ENCODE assay signal across 11 cellular contexts in genomic region chr10:58577394-58577793, GRCh38.
DNase-seq lines count a peak whose midpoint lies in the region; ATAC-seq, FAIRE-seq and TF ChIP-seq lines count a peak whose summit lies in the region.
"Had no signal": no experiment of that assay in that cellular context is flagged by ENCODE, and none has a peak within 500 bp of the region (broad histone marks: within the 10 kb centered on the region; RNA-seq: fewer than 3 reads in every experiment).

No MANE protein-coding gene starts in this region.

- no peaks in the 10 kb centered on the region for H3K9me3 Mint-ChIP-seq in HFFc6
- H3K9me3 Mint-ChIP-seq in stimulated activated naive B cell treated with anti-CD40 and anti-IgM and Interleukin-4, amounts not matched to agents 10 μg/mL and 1 μg/mL and 100 μg/mL, for 72 hours, result no peaks in the 10 kb centered on the region
- H3K9me3 Mint-ChIP-seq: stimulated activated effector memory CD8-positive, alpha-beta T cell treated with anti-CD3 and anti-CD28 coated beads, Interleukin-12 subunit alpha, Interleukin-12 subunit beta, amount 100 ng/mL, for 72 hours had no signal

- H3K9me3 ChIP-seq in ascending aorta, result no peaks in the 10 kb centered on the region
- H3K9me3 ChIP-seq in kidney (ENCODE audit: control insufficient read depth in 1 of 2, low read length in 2 of 2), result no peaks in the 10 kb centered on the region
- H3K9me3 ChIP-seq in thyroid gland, result no peaks in the 10 kb centered on the region

- no peak overlapping the region for H3K4me3 ChIP-seq in ascending aorta
- H3K4me3 ChIP-seq in kidney (ENCODE audit: low read length in 2 of 2), result no peak overlapping the region
- no peak overlapping the region for H3K4me3 ChIP-seq in thyroid gland (replicated peaks in 1 of 3)

- peaks cover under 1% of the 10 kb centered on the region; the same call in 1 of the 2 replicates for H3K36me3 Mint-ChIP-seq in HFFc6 (ENCODE audit: low read depth)
- no peaks in the 10 kb centered on the region for H3K36me3 Mint-ChIP-seq in stimulated activated naive B cell treated with anti-CD40 and anti-IgM and Interleukin-4, amounts not matched to agents 10 μg/mL and 1 μg/mL and 100 μg/mL, for 72 hours
- H3K36me3 Mint-ChIP-seq: stimulated activated effector memory CD8-positive, alpha-beta T cell treated with anti-CD3 and anti-CD28 coated beads, Interleukin-12 subunit alpha, Interleukin-12 subunit beta, amount 100 ng/mL, for 72 hours had no signal

- H3K36me3 ChIP-seq in ascending aorta (no peaks in the 10 kb centered on the region), kidney (ENCODE audit: control insufficient read depth in 1 of 2, insufficient read depth in 2 of 2, low read length in 2 of 2) (no peaks in the 10 kb centered on the region), thyroid gland (no peaks in the 10 kb centered on the region)

- H3K27ac Mint-ChIP-seq in HFFc6, result peak overlapping the region; percentile 71
- no peak overlapping the region for H3K27ac Mint-ChIP-seq in stimulated activated naive B cell treated with anti-CD40 and anti-IgM and Interleukin-4, amounts not matched to agents 10 μg/mL and 1 μg/mL and 100 μg/mL, for 72 hours
- H3K27ac Mint-ChIP-seq: stimulated activated effector memory CD8-positive, alpha-beta T cell treated with anti-CD3 and anti-CD28 coated beads, Interleukin-12 subunit alpha, Interleukin-12 subunit beta, amount 100 ng/mL, for 72 hours; T-helper 17 cell had no signal

- 26 to 43% methylated on average over 1 of the region's 1 CpG for WGBS in thyroid gland, 2 donors

- H3K27ac ChIP-seq in ascending aorta, result peak overlapping the region; percentile 59 to 62
- H3K27ac ChIP-seq in kidney (ENCODE audit: low read depth in 2 of 2, low read length in 2 of 2), result peak overlapping the region; percentile 23 to 65
- peak overlapping the region in 2 of 3 donors; percentile 16 to 20 for H3K27ac ChIP-seq in thyroid gland

- no peaks in the 10 kb centered on the region; the same call in 1 of the 2 replicates for H3K27me3 Mint-ChIP-seq in HFFc6 (ENCODE audit: insufficient read depth)
- H3K27me3 Mint-ChIP-seq in stimulated activated naive B cell treated with anti-CD40 and anti-IgM and Interleukin-4, amounts not matched to agents 10 μg/mL and 1 μg/mL and 100 μg/mL, for 72 hours, result no peaks in the 10 kb centered on the region

- TF ChIP-seq CTCF in HFFc6 (IDR thresholded peaks at IDR 0.05) (no peak), ascending aorta (IDR thresholded peaks at IDR 0.05) (no peak), kidney (IDR thresholded peaks at IDR 0.05; ENCODE audit: borderline replicate concordance, extremely low read depth, insufficient read depth) (no peak), thyroid gland (IDR thresholded peaks at IDR 0.05) (no peak)

- no peaks in the 10 kb centered on the region for H3K27me3 ChIP-seq in ascending aorta
- no peaks in the 10 kb centered on the region for H3K27me3 ChIP-seq in thyroid gland

- no peak overlapping the region for H3K9ac ChIP-seq in kidney (ENCODE audit: low read length in 2 of 2)

- no peak for ATAC-seq in GM21367 (IDR thresholded peaks at IDR 0.05; ENCODE audit: unreplicated experiment)
- ATAC-seq in stimulated activated naive B cell treated with anti-CD40 and anti-IgM and Interleukin-4, amounts not matched to agents 10 μg/mL and 1 μg/mL and 100 μg/mL, for 72 hours (replicated peaks), result no peak
- ATAC-seq: stimulated activated effector memory CD8-positive, alpha-beta T cell treated with anti-CD3 and anti-CD28 coated beads, Interleukin-12 subunit alpha, Interleukin-12 subunit beta, amount 100 ng/mL, for 72 hours; T-helper 17 cell had no signal

- peaks cover 91% of the 10 kb centered on the region for H3K4me1 Mint-ChIP-seq in HFFc6 (ENCODE audit: low read depth)
- H3K4me1 Mint-ChIP-seq in stimulated activated naive B cell treated with anti-CD40 and anti-IgM and Interleukin-4, amounts not matched to agents 10 μg/mL and 1 μg/mL and 100 μg/mL, for 72 hours, result no peaks in the 10 kb centered on the region
- H3K4me1 Mint-ChIP-seq: stimulated activated effector memory CD8-positive, alpha-beta T cell treated with anti-CD3 and anti-CD28 coated beads, Interleukin-12 subunit alpha, Interleukin-12 subunit beta, amount 100 ng/mL, for 72 hours had no signal

- peaks cover 5 to 37% of the 10 kb centered on the region in 2 donors for H3K4me1 ChIP-seq in ascending aorta
- peaks cover 5 to 25% of the 10 kb centered on the region in 2 donors for H3K4me1 ChIP-seq in kidney (ENCODE audit: control insufficient read depth in 1 of 2, insufficient read depth in 1 of 2, low read depth in 1 of 2, low read length in 2 of 2)
- peaks cover 5 to 21% of the 10 kb centered on the region in 2 donors for H3K4me1 ChIP-seq in thyroid gland

- DNase-seq in HFFc6 (no peak), ascending aorta (ENCODE audit: low spot score in 2 of 2) (no peak), kidney (no peak), thyroid gland (no peak)
- DNase-seq in stimulated activated CD4-positive, alpha-beta T cell treated with anti-CD3 and anti-CD28 coated beads, Interleukin-2, amount 100 ng/mL, for 24 hours, result no peak
- no peak for DNase-seq in stimulated activated naive B cell treated with anti-CD40 and anti-IgM and Interleukin-4, amounts not matched to agents 10 μg/mL and 1 μg/mL and 100 μg/mL, for 72 hours
- DNase-seq: activated T-cell treated with anti-CD3 and anti-CD28 coated beads, Interleukin-2, amount 50 U/mL, for 1 hour; T-helper 17 cell had no signal

- FAIRE-seq in kidney (lab: Jason Lieb, UNC), result no peak
- FAIRE-seq: colon had no signal

- TF ChIP-seq POLR2A in thyroid gland (IDR thresholded peaks at IDR 0.05), result no peak

- H3K4me3 Mint-ChIP-seq in HFFc6, result peak overlapping the region; percentile 67; the same call in 1 of the 2 replicates
- H3K4me3 Mint-ChIP-seq in stimulated activated naive B cell treated with anti-CD40 and anti-IgM and Interleukin-4, amounts not matched to agents 10 μg/mL and 1 μg/mL and 100 μg/mL, for 72 hours, result no peak overlapping the region
- H3K4me3 Mint-ChIP-seq: stimulated activated effector memory CD8-positive, alpha-beta T cell treated with anti-CD3 and anti-CD28 coated beads, Interleukin-12 subunit alpha, Interleukin-12 subunit beta, amount 100 ng/mL, for 72 hours; T-helper 17 cell had no signal

- intact Hi-C loops in ascending aorta (cut with DNase I) (loop anchor here (5.0 kb wide), 1 partner anchor 65 kb away; the partner anchor contains the start of gene BICC1), kidney (cut with DNase I) (no loop called here), thyroid gland (cut with DNase I) (no loop called here)
